ENCODE assay signal across 8 cellular contexts in the genomic region with DNA sequence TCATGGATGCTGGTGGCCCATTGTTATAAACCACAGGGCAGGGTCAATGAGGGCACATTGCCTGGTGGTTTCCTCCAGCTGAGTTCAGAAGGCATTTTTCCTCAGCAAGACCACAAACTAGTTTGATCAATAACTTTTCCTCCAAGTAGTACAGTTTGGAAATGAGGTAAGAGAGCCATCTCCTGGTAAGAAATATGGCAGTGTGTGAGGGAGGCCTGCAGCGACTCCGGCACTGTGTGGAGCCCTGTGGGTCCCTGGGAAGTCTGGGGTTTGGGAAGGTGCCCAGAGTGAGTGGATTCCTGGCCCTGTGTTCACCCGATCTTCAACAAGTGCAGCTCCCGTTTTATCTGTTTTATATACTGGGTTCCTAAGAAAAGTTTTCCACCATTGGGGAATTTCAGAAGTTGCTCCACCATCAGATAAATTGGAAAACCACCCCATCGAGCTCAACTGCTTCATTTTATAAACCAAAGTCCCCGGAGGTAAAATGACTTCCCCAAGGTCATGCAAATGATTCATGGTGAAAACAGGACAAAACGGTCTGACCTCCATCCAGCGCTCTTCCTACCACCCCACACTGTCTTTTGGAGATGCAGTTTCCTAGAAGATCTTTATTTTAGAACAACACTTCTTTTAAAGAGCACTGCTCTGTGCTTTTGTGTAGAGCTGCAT.
A peak's percentile ranks its signal among the peaks of the same experiment; 100 is the strongest.
DNase-seq lines count a peak whose midpoint lies in the region; ATAC-seq, FAIRE-seq and TF ChIP-seq lines count a peak whose summit lies in the region.

No MANE protein-coding gene starts in this region.

- no peaks in the 10 kb centered on the region for H3K36me3 Mint-ChIP-seq in activated CD8-positive, alpha-beta T cell treated with anti-CD3 and anti-CD28 coated beads, Interleukin-2, amount 10 ng/mL, durations not matched to agents 7 days and 5 days (ENCODE audit: low read depth)

- H3K27me3 ChIP-seq in left lung (peaks cover 0 to 12% of the 10 kb centered on the region in 2 donors), HAP-1 (ENCODE audit: low read depth) (no peaks in the 10 kb centered on the region)

- H3K9me3 Mint-ChIP-seq in activated CD8-positive, alpha-beta T cell treated with anti-CD3 and anti-CD28 coated beads, Interleukin-2, amount 10 ng/mL, durations not matched to agents 7 days and 5 days (ENCODE audit: insufficient read depth) = no peaks in the 10 kb centered on the region

- in situ Hi-C loops in HAP-1 (cut with MboI; ENCODE audit: low sequenced_read_pairs) = no loop called here

- CTCF ChIA-PET in activated CD8-positive, alpha-beta T cell treated with anti-CD3 and anti-CD28 coated beads, Interleukin-2, amount 10 ng/mL, durations not matched to agents 7 days and 5 days (lab: Charles Lee) = interaction anchor here (0.8 to 4.6 kb wide), 14 partner anchors 9 to 413 kb away, joined by 3 to 104 read pairs (median 6); no protein-coding TSS in a partner anchor

- no peak overlapping the region for H3K27ac ChIP-seq in left lung

- H3K27me3 Mint-ChIP-seq in activated CD8-positive, alpha-beta T cell treated with anti-CD3 and anti-CD28 coated beads, Interleukin-2, amount 10 ng/mL, durations not matched to agents 7 days and 5 days (ENCODE audit: low read depth) = peaks cover 3% of the 10 kb centered on the region

- DNase-seq in AG09319 (ENCODE audit: extremely low read depth, low read depth) (peak; percentile 52), GM18507 (ENCODE audit: extremely low spot score, insufficient read length, low read depth) (no peak), left lung (no peak), D341Med (ENCODE audit: low spot score) (no peak), SK-N-DZ (ENCODE audit: low spot score) (no peak), occipital lobe (lab: John Stamatoyannopoulos, UW) (no peak), HAP-1 (ENCODE audit: low spot score in 2 of 2) (no peak)
- no peak for DNase-seq in activated CD8-positive, alpha-beta T cell treated with anti-CD3 and anti-CD28 coated beads, Interleukin-2, amount 10 ng/mL, durations not matched to agents 7 days and 5 days

- POLR2A ChIA-PET in activated CD8-positive, alpha-beta T cell treated with anti-CD3 and anti-CD28 coated beads, Interleukin-2, amount 10 ng/mL, durations not matched to agents 7 days and 5 days (lab: Charles Lee) = interaction anchor here (1.0 kb wide), 1 partner anchor 27 kb away, joined by 4 read pairs; no protein-coding TSS in a partner anchor

- H3K9me3 ChIP-seq in left lung (no peaks in the 10 kb centered on the region), HAP-1 (no peaks in the 10 kb centered on the region)

- TF ChIP-seq CTCF in AG09319 (IDR thresholded peaks at IDR 0.05; ENCODE audit: low read depth, low read length) = peak; percentile 54
- TF ChIP-seq CTCF in left lung (IDR thresholded peaks at IDR 0.05) = no peak

- no peak overlapping the region for H3K27ac Mint-ChIP-seq in activated CD8-positive, alpha-beta T cell treated with anti-CD3 and anti-CD28 coated beads, Interleukin-2, amount 10 ng/mL, durations not matched to agents 7 days and 5 days

- no peak overlapping the region for H3K4me3 Mint-ChIP-seq in activated CD8-positive, alpha-beta T cell treated with anti-CD3 and anti-CD28 coated beads, Interleukin-2, amount 10 ng/mL, durations not matched to agents 7 days and 5 days

- H3K36me3 ChIP-seq in left lung (no peaks in the 10 kb centered on the region), HAP-1 (replicated peaks) (no peaks in the 10 kb centered on the region)

- peaks cover 21% of the 10 kb centered on the region for H3K4me1 Mint-ChIP-seq in activated CD8-positive, alpha-beta T cell treated with anti-CD3 and anti-CD28 coated beads, Interleukin-2, amount 10 ng/mL, durations not matched to agents 7 days and 5 days (ENCODE audit: low read depth)

- peak; percentile 59 for FAIRE-seq in GM18507 (lab: Jason Lieb, UNC)

- intact Hi-C loops in left lung (cut with DNase I) = no loop called here

- no peaks in the 10 kb centered on the region for H3K4me1 ChIP-seq in left lung
- no peaks in the 10 kb centered on the region for H3K4me1 ChIP-seq in HAP-1

- peak; percentile 58 for ATAC-seq in activated CD8-positive, alpha-beta T cell treated with anti-CD3 and anti-CD28 coated beads, Interleukin-2, amount 10 ng/mL, durations not matched to agents 7 days and 5 days
- ATAC-seq in left lung = peak; percentile 65

- H3K4me3 ChIP-seq in left lung = no peak overlapping the region
- no peak overlapping the region for H3K4me3 ChIP-seq in HAP-1
